ENCODE assay signal across 1 cellular context in genomic region chr17:50161023-50161910, GRCh38.
TF ChIP-seq lines count a peak whose summit lies in the region.

No MANE protein-coding gene starts in this region.

TF ChIP-seq in K562, 482 proteins besides CTCF, POLR2A, EP300 and RAD21 (continued from another document and continues in another):
- no peak for TF ChIP-seq POLR2AphosphoS2 (IDR thresholded peaks at IDR 0.05; ENCODE audit: low read length)
- TF ChIP-seq DPF2 (IDR thresholded peaks at IDR 0.05) = peak; percentile 35; the same call in 1 of the 2 replicates
- no peak for TF ChIP-seq NELFE (IDR thresholded peaks at IDR 0.05; ENCODE audit: insufficient read depth, insufficient read length)
- TF ChIP-seq, protein P1, sequence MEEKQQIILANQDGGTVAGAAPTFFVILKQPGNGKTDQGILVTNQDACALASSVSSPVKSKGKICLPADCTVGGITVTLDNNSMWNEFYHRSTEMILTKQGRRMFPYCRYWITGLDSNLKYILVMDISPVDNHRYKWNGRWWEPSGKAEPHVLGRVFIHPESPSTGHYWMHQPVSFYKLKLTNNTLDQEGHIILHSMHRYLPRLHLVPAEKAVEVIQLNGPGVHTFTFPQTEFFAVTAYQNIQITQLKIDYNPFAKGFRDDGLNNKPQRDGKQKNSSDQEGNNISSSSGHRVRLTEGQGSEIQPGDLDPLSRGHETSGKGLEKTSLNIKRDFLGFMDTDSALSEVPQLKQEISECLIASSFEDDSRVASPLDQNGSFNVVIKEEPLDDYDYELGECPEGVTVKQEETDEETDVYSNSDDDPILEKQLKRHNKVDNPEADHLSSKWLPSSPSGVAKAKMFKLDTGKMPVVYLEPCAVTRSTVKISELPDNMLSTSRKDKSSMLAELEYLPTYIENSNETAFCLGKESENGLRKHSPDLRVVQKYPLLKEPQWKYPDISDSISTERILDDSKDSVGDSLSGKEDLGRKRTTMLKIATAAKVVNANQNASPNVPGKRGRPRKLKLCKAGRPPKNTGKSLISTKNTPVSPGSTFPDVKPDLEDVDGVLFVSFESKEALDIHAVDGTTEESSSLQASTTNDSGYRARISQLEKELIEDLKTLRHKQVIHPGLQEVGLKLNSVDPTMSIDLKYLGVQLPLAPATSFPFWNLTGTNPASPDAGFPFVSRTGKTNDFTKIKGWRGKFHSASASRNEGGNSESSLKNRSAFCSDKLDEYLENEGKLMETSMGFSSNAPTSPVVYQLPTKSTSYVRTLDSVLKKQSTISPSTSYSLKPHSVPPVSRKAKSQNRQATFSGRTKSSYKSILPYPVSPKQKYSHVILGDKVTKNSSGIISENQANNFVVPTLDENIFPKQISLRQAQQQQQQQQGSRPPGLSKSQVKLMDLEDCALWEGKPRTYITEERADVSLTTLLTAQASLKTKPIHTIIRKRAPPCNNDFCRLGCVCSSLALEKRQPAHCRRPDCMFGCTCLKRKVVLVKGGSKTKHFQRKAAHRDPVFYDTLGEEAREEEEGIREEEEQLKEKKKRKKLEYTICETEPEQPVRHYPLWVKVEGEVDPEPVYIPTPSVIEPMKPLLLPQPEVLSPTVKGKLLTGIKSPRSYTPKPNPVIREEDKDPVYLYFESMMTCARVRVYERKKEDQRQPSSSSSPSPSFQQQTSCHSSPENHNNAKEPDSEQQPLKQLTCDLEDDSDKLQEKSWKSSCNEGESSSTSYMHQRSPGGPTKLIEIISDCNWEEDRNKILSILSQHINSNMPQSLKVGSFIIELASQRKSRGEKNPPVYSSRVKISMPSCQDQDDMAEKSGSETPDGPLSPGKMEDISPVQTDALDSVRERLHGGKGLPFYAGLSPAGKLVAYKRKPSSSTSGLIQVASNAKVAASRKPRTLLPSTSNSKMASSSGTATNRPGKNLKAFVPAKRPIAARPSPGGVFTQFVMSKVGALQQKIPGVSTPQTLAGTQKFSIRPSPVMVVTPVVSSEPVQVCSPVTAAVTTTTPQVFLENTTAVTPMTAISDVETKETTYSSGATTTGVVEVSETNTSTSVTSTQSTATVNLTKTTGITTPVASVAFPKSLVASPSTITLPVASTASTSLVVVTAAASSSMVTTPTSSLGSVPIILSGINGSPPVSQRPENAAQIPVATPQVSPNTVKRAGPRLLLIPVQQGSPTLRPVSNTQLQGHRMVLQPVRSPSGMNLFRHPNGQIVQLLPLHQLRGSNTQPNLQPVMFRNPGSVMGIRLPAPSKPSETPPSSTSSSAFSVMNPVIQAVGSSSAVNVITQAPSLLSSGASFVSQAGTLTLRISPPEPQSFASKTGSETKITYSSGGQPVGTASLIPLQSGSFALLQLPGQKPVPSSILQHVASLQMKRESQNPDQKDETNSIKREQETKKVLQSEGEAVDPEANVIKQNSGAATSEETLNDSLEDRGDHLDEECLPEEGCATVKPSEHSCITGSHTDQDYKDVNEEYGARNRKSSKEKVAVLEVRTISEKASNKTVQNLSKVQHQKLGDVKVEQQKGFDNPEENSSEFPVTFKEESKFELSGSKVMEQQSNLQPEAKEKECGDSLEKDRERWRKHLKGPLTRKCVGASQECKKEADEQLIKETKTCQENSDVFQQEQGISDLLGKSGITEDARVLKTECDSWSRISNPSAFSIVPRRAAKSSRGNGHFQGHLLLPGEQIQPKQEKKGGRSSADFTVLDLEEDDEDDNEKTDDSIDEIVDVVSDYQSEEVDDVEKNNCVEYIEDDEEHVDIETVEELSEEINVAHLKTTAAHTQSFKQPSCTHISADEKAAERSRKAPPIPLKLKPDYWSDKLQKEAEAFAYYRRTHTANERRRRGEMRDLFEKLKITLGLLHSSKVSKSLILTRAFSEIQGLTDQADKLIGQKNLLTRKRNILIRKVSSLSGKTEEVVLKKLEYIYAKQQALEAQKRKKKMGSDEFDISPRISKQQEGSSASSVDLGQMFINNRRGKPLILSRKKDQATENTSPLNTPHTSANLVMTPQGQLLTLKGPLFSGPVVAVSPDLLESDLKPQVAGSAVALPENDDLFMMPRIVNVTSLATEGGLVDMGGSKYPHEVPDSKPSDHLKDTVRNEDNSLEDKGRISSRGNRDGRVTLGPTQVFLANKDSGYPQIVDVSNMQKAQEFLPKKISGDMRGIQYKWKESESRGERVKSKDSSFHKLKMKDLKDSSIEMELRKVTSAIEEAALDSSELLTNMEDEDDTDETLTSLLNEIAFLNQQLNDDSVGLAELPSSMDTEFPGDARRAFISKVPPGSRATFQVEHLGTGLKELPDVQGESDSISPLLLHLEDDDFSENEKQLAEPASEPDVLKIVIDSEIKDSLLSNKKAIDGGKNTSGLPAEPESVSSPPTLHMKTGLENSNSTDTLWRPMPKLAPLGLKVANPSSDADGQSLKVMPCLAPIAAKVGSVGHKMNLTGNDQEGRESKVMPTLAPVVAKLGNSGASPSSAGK (IDR thresholded peaks at IDR 0.05) = peak; percentile 41
- TF ChIP-seq HDAC6 (IDR thresholded peaks at IDR 0.05; ENCODE audit: low read depth, low read length) = no peak
- peak; percentile 78 to 83 for TF ChIP-seq FOXK2 (conservative IDR thresholded peaks at IDR 0.05 in 1 of 2, IDR thresholded peaks at IDR 0.05 in 1 of 2; ENCODE audit: low read depth in 2 of 2)
- TF ChIP-seq NRF1 (conservative IDR thresholded peaks at IDR 0.05 in 1 of 2, IDR thresholded peaks at IDR 0.05 in 1 of 2) = peak; percentile 94 to 96
- TF ChIP-seq, protein P2, sequence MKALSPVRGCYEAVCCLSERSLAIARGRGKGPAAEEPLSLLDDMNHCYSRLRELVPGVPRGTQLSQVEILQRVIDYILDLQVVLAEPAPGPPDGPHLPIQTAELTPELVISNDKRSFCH (CRISPR knock-in tag; IDR thresholded peaks at IDR 0.05) = no peak
- TF ChIP-seq, protein P2 (tag; IDR thresholded peaks at IDR 0.05) = no peak
- TF ChIP-seq HDAC1 (IDR thresholded peaks at IDR 0.05) = peak in 1 of 2 experiments; percentile 41; a peak in 1 of 4 replicates
- TF ChIP-seq, protein P3, sequence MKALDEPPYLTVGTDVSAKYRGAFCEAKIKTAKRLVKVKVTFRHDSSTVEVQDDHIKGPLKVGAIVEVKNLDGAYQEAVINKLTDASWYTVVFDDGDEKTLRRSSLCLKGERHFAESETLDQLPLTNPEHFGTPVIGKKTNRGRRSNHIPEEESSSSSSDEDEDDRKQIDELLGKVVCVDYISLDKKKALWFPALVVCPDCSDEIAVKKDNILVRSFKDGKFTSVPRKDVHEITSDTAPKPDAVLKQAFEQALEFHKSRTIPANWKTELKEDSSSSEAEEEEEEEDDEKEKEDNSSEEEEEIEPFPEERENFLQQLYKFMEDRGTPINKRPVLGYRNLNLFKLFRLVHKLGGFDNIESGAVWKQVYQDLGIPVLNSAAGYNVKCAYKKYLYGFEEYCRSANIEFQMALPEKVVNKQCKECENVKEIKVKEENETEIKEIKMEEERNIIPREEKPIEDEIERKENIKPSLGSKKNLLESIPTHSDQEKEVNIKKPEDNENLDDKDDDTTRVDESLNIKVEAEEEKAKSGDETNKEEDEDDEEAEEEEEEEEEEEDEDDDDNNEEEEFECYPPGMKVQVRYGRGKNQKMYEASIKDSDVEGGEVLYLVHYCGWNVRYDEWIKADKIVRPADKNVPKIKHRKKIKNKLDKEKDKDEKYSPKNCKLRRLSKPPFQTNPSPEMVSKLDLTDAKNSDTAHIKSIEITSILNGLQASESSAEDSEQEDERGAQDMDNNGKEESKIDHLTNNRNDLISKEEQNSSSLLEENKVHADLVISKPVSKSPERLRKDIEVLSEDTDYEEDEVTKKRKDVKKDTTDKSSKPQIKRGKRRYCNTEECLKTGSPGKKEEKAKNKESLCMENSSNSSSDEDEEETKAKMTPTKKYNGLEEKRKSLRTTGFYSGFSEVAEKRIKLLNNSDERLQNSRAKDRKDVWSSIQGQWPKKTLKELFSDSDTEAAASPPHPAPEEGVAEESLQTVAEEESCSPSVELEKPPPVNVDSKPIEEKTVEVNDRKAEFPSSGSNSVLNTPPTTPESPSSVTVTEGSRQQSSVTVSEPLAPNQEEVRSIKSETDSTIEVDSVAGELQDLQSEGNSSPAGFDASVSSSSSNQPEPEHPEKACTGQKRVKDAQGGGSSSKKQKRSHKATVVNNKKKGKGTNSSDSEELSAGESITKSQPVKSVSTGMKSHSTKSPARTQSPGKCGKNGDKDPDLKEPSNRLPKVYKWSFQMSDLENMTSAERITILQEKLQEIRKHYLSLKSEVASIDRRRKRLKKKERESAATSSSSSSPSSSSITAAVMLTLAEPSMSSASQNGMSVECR (CRISPR knock-in tag; IDR thresholded peaks at IDR 0.05) = no peak
- TF ChIP-seq, protein P4, sequence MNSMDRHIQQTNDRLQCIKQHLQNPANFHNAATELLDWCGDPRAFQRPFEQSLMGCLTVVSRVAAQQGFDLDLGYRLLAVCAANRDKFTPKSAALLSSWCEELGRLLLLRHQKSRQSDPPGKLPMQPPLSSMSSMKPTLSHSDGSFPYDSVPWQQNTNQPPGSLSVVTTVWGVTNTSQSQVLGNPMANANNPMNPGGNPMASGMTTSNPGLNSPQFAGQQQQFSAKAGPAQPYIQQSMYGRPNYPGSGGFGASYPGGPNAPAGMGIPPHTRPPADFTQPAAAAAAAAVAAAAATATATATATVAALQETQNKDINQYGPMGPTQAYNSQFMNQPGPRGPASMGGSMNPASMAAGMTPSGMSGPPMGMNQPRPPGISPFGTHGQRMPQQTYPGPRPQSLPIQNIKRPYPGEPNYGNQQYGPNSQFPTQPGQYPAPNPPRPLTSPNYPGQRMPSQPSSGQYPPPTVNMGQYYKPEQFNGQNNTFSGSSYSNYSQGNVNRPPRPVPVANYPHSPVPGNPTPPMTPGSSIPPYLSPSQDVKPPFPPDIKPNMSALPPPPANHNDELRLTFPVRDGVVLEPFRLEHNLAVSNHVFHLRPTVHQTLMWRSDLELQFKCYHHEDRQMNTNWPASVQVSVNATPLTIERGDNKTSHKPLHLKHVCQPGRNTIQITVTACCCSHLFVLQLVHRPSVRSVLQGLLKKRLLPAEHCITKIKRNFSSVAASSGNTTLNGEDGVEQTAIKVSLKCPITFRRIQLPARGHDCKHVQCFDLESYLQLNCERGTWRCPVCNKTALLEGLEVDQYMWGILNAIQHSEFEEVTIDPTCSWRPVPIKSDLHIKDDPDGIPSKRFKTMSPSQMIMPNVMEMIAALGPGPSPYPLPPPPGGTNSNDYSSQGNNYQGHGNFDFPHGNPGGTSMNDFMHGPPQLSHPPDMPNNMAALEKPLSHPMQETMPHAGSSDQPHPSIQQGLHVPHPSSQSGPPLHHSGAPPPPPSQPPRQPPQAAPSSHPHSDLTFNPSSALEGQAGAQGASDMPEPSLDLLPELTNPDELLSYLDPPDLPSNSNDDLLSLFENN (IDR thresholded peaks at IDR 0.05; ENCODE audit: low read depth in 2 of 2, low read length in 2 of 2) = 0 out of 4 replicates have a peak, but pooled peaks of 1 of the 2 experiments have one; percentile 23
- TF ChIP-seq EWSR1 (IDR thresholded peaks at IDR 0.05; ENCODE audit: borderline replicate concordance, low read depth, partially characterized antibody) = no peak
- TF ChIP-seq, protein P5, sequence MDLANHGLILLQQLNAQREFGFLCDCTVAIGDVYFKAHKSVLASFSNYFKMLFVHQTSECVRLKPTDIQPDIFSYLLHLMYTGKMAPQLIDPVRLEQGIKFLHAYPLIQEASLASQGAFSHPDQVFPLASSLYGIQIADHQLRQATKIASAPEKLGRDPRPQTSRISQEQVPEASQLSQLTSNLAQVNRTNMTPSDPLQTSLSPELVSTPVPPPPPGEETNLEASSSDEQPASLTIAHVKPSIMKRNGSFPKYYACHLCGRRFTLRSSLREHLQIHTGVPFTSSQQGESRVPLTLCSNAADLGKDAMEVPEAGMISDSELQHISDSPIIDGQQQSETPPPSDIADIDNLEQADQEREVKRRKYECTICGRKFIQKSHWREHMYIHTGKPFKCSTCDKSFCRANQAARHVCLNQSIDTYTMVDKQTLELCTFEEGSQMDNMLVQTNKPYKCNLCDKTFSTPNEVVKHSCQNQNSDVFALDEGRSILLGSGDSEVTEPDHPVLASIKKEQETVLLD (IDR thresholded peaks at IDR 0.05) = peak; percentile 68; the same call in 1 of the 2 replicates
- peak; percentile 39 for TF ChIP-seq HNRNPLL (IDR thresholded peaks at IDR 0.05; ENCODE audit: low read depth, low read length, poor library complexity, severe bottlenecking)
- TF ChIP-seq ATF7 (IDR thresholded peaks at IDR 0.05) = peak; percentile 59; the same call in 1 of the 2 replicates
- TF ChIP-seq CBFB (CRISPR knock-in tag; IDR thresholded peaks at IDR 0.05) = 0 out of 2 replicates have a peak, but pooled peaks have one; percentile 51
- TF ChIP-seq PML (IDR thresholded peaks at IDR 0.05; ENCODE audit: low read length) = no peak
- TF ChIP-seq TCF3 (CRISPR knock-in tag; IDR thresholded peaks at IDR 0.05) = peak; percentile 44; the same call in 1 of the 2 replicates
- TF ChIP-seq PHF20 (IDR thresholded peaks at IDR 0.05; ENCODE audit: partially characterized antibody) = peak; percentile 20
- TF ChIP-seq SIN3B (IDR thresholded peaks at IDR 0.05; ENCODE audit: low read depth) = 0 out of 2 replicates have a peak, but pooled peaks have one; percentile 15
- no peak for TF ChIP-seq EZH2 (IDR thresholded peaks at IDR 0.05; ENCODE audit: borderline replicate concordance, low read depth, low read length)
- TF ChIP-seq SP1 (CRISPR knock-in tag; IDR thresholded peaks at IDR 0.05) = peak; percentile 89
- peak in 1 of 2 experiments; percentile 62; a peak in 1 of 4 replicates for TF ChIP-seq MNT (conservative IDR thresholded peaks at IDR 0.05)
- no peak for TF ChIP-seq POLR2AphosphoS5 (IDR thresholded peaks at IDR 0.05; ENCODE audit: control insufficient read depth, insufficient read depth, low read depth, low read length)
- peak; percentile 59; the same call in 1 of the 2 replicates for TF ChIP-seq ESRRA (IDR thresholded peaks at IDR 0.05; ENCODE audit: borderline replicate concordance, low read depth)
- no peak for TF ChIP-seq ELF1 (tag; IDR thresholded peaks at IDR 0.05)
- no peak for TF ChIP-seq ZNF551 (CRISPR knock-in tag; IDR thresholded peaks at IDR 0.05)
- peak; percentile 86; the same call in 1 of the 2 replicates for TF ChIP-seq FOXP4 (CRISPR knock-in tag; IDR thresholded peaks at IDR 0.05; ENCODE audit: borderline replicate concordance)
